1 cellular context compared by ENCODE assay signal in the genomic region with DNA sequence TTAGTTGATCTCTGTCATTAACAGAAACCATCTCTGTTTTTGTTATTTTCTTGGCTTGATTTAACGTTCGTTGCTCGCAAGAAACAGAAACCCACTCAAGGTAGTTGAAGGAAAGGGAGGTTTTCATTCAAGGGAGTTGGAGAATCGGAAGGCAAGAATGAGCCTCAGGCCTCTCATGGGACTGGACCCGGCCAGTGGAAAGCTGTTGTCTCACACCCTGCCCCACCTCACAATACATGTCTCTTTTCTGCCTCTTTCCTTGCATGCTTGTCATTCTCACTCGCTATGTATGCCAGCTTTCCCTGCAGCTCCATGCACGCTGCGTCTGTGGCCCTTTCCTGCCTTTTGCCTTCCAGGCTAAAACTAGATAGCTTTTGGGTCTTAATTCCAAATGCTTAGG.
TF ChIP-seq lines count a peak whose summit lies in the region.

No MANE protein-coding gene starts in this region.

TF ChIP-seq in GM23338, 12 proteins besides CTCF, POLR2A, EP300 and RAD21 (continued from another document):
- TF ChIP-seq ZNF462 (CRISPR knock-in tag; IDR thresholded peaks at IDR 0.05) = no peak
- no peak for TF ChIP-seq EZH2 (IDR thresholded peaks at IDR 0.05; ENCODE audit: low read depth, unreplicated experiment)
- no peak for TF ChIP-seq EZH2phosphoT487 (IDR thresholded peaks at IDR 0.05; ENCODE audit: unreplicated experiment)
- no peak for TF ChIP-seq STAT1 (IDR thresholded peaks at IDR 0.05; ENCODE audit: unreplicated experiment)
- TF ChIP-seq ZNF331 (CRISPR knock-in tag; IDR thresholded peaks at IDR 0.05; ENCODE audit: low read depth) = no peak
- TF ChIP-seq ETS1 (IDR thresholded peaks at IDR 0.05) = no peak
- no peak for TF ChIP-seq REST (IDR thresholded peaks at IDR 0.05; ENCODE audit: unreplicated experiment)
- no peak for TF ChIP-seq NANOG (IDR thresholded peaks at IDR 0.05; ENCODE audit: borderline replicate concordance)
- no peak for TF ChIP-seq JUNB (IDR thresholded peaks at IDR 0.05; ENCODE audit: unreplicated experiment)
- TF ChIP-seq CREB1 (CRISPR knock-in tag; IDR thresholded peaks at IDR 0.05; ENCODE audit: low read depth) = no peak
- TF ChIP-seq ZNF114 (CRISPR knock-in tag; IDR thresholded peaks at IDR 0.05) = no peak
TF ChIP-seq in GM23338: peak in this region for 0.
